Comparison of ENCODE assay signal across 22 cellular contexts in genomic region chr12:6354539-6355393, GRCh38. TPM values are rescaled to one million over a fixed set of nuclear protein-coding genes. Genes with fewer than 3 reads are reported as not detected.
"Had no signal": no experiment of that assay in that cellular context is flagged by ENCODE, and none has a peak within 500 bp of the region (broad histone marks: within the 10 kb centered on the region; RNA-seq: fewer than 3 reads in every experiment).

No MANE protein-coding gene starts in this region.

- H3K4me3 Mint-ChIP-seq: activated CD4-positive, alpha-beta memory T cell treated with anti-CD3 and anti-CD28 coated beads, Interleukin-2, amount 10 ng/mL, durations not matched to agents 7 days and 5 days; activated naive CD8-positive, alpha-beta T cell; stimulated activated naive B cell treated with anti-CD40 and anti-IgM and Interleukin-4, amounts not matched to agents 10 μg/mL and 1 μg/mL and 100 μg/mL, for 72 hours; T-cell had no signal

- H3K4me1 Mint-ChIP-seq: activated CD4-positive, alpha-beta memory T cell treated with anti-CD3 and anti-CD28 coated beads, Interleukin-2, amount 10 ng/mL, durations not matched to agents 7 days and 5 days had no signal

- H3K4me1 ChIP-seq: foreskin keratinocyte, vagina had no signal

- DNase-seq: activated CD4-positive, alpha-beta memory T cell treated with anti-CD3 and anti-CD28 coated beads, Interleukin-2, amount 10 ng/mL, durations not matched to agents 7 days and 5 days; activated CD4-positive, CD25-positive, alpha-beta regulatory T cell treated with anti-CD3 and anti-CD28 coated beads, Interleukin-2, amount 50 U/mL, for 72 hours; activated CD8-positive, alpha-beta memory T cell treated with anti-CD3 and anti-CD28 coated beads, Interleukin-2, amount 50 U/mL, for 4 hours; activated effector memory CD4-positive, alpha-beta T cell treated with anti-CD3 and anti-CD28 coated beads, Interleukin-2, amount 50 U/mL, for 16 hours; activated T-cell treated with anti-CD3 and anti-CD28 coated beads, Interleukin-2, amount 50 U/mL, for 48 hours; amniotic stem cell; central memory CD4-positive, alpha-beta T cell; effector CD8-positive, alpha-beta T cell; foreskin keratinocyte; naive B cell; stimulated activated CD4-positive, alpha-beta T cell treated with anti-CD3 and anti-CD28 coated beads, Interleukin-15, amount 100 ng/mL, for 24 hours; stimulated activated CD4-positive, alpha-beta T cell treated with anti-CD3 and anti-CD28 coated beads, Interleukin-4, amount 100 ng/mL, for 1 hour; stimulated activated naive B cell treated with anti-CD40 and anti-IgM and Interleukin-4, amounts not matched to agents 10 μg/mL and 1 μg/mL and 100 μg/mL, for 72 hours; substantia nigra; T-cell; T-helper 9 cell had no signal

- H3K27ac Mint-ChIP-seq: activated CD4-positive, alpha-beta memory T cell treated with anti-CD3 and anti-CD28 coated beads, Interleukin-2, amount 10 ng/mL, durations not matched to agents 7 days and 5 days; activated naive CD8-positive, alpha-beta T cell; stimulated activated naive B cell treated with anti-CD40 and anti-IgM and Interleukin-4, amounts not matched to agents 10 μg/mL and 1 μg/mL and 100 μg/mL, for 72 hours; T-cell had no signal

- H3K9me3 Mint-ChIP-seq: activated CD4-positive, alpha-beta memory T cell treated with anti-CD3 and anti-CD28 coated beads, Interleukin-2, amount 10 ng/mL, durations not matched to agents 7 days and 5 days; naive B cell; stimulated activated naive B cell treated with anti-CD40 and anti-IgM and Interleukin-4, amounts not matched to agents 10 μg/mL and 1 μg/mL and 100 μg/mL, for 72 hours; T-cell had no signal

- H3K27me3 ChIP-seq: foreskin keratinocyte, tibial nerve, vagina had no signal

- H3K27ac ChIP-seq: foreskin keratinocyte, tibial nerve, vagina had no signal

- H3K4me3 ChIP-seq: coronary artery, lung, tibial nerve, vagina had no signal

- H3K9me3 ChIP-seq: tibial nerve, vagina had no signal

- H3K36me3 Mint-ChIP-seq: activated naive CD8-positive, alpha-beta T cell; naive B cell; stimulated activated naive B cell treated with anti-CD40 and anti-IgM and Interleukin-4, amounts not matched to agents 10 μg/mL and 1 μg/mL and 100 μg/mL, for 72 hours; T-cell had no signal

- ATAC-seq: foreskin keratinocyte; stimulated activated naive B cell treated with anti-CD40 and anti-IgM and Interleukin-4, amounts not matched to agents 10 μg/mL and 1 μg/mL and 100 μg/mL, for 72 hours; T-cell had no signal

- H3K27me3 Mint-ChIP-seq: activated naive CD8-positive, alpha-beta T cell; T-cell had no signal

- H3K36me3 ChIP-seq: tibial nerve, vagina had no signal

RNA-seq across cellular contexts. Expression of gene SCNN1A, which starts 20.6 kb away (rescaled TPM):
- total RNA-seq: skeletal muscle tissue had no signal

RNA-seq across cellular contexts. Expression of gene PLEKHG6, which starts 44.3 kb away (rescaled TPM):
- total RNA-seq: activated CD4-positive, alpha-beta memory T cell treated with anti-CD3 and anti-CD28 coated beads, Interleukin-2, amount 10 ng/mL, durations not matched to agents 7 days and 5 days had no signal
